Comparison of ENCODE assay signal across 10 cellular contexts in the genomic region with DNA sequence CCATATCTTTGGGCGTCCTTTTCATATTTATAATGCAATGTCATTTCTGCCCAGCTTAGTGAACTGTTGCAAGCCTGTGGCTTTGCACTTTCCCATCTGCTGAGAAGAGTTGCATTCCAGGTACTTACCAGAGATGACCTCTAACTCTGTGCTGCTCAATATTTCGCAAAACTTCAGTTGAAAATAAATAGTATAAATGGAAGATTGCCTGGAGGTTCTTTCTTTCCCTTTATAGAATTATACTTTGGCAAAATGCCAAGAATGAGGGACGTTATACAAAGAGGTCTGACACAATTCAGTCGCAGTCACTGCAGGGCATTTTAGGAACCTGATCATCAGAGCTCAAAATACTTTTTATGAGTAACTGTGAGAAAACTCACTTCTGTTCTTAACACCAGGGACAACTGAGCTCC. TPM values are rescaled to one million over a fixed set of nuclear protein-coding genes. Genes with fewer than 3 reads are reported as not detected.
DNase-seq lines count a peak whose midpoint lies in the region; ATAC-seq and TF ChIP-seq lines count a peak whose summit lies in the region.
"Had no signal": no experiment of that assay in that cellular context is flagged by ENCODE, and none has a peak within 500 bp of the region (broad histone marks: within the 10 kb centered on the region; RNA-seq: fewer than 3 reads in every experiment).

No MANE protein-coding gene starts in this region.

- no peak for TF ChIP-seq CTCF in mesothelial cell of epicardium (IDR thresholded peaks at IDR 0.05; ENCODE audit: unreplicated experiment)

- H3K27me3 Mint-ChIP-seq in mesothelial cell of epicardium (ENCODE audit: low read depth) = no peaks in the 10 kb centered on the region

- peaks cover 29% of the 10 kb centered on the region for H3K4me1 Mint-ChIP-seq in mesothelial cell of epicardium
- H3K4me1 Mint-ChIP-seq: activated naive CD4-positive, alpha-beta T cell treated with anti-CD3 and anti-CD28 coated beads, Interleukin-2, amount 10 ng/mL, durations not matched to agents 7 days and 5 days had no signal

- in situ Hi-C loops in G401 (cut with HindIII; ENCODE audit: low sequenced_read_pairs) = no loop called here

- ATAC-seq in HG03060 (IDR thresholded peaks at IDR 0.05; ENCODE audit: low read depth, unreplicated experiment) (peak; percentile 67), GM21447 (IDR thresholded peaks at IDR 0.05; ENCODE audit: unreplicated experiment) (no peak)

- peak overlapping the region; percentile 75 for H3K27ac Mint-ChIP-seq in mesothelial cell of epicardium
- H3K27ac Mint-ChIP-seq: activated naive CD4-positive, alpha-beta T cell treated with anti-CD3 and anti-CD28 coated beads, Interleukin-2, amount 10 ng/mL, durations not matched to agents 7 days and 5 days; T-helper 1 cell treated with Interleukin-12 subunit alpha and Interleukin-12 subunit beta and Interleukin-4 antibody, amounts not matched to agents 30 μg/mL and 1 μg/mL, for 36 hours had no signal

- peaks cover 9% of the 10 kb centered on the region for H3K9me3 Mint-ChIP-seq in mesothelial cell of epicardium
- H3K9me3 Mint-ChIP-seq: activated naive CD4-positive, alpha-beta T cell treated with anti-CD3 and anti-CD28 coated beads, Interleukin-2, amount 10 ng/mL, durations not matched to agents 7 days and 5 days; T-helper 1 cell treated with Interleukin-12 subunit alpha and Interleukin-12 subunit beta and Interleukin-4 antibody, amounts not matched to agents 30 μg/mL and 1 μg/mL, for 36 hours had no signal

- no peak overlapping the region for H3K4me3 Mint-ChIP-seq in mesothelial cell of epicardium
- H3K4me3 Mint-ChIP-seq: activated naive CD4-positive, alpha-beta T cell treated with anti-CD3 and anti-CD28 coated beads, Interleukin-2, amount 10 ng/mL, durations not matched to agents 7 days and 5 days; T-helper 1 cell treated with Interleukin-12 subunit alpha and Interleukin-12 subunit beta and Interleukin-4 antibody, amounts not matched to agents 30 μg/mL and 1 μg/mL, for 36 hours had no signal

- no peaks in the 10 kb centered on the region for H3K36me3 Mint-ChIP-seq in mesothelial cell of epicardium
- H3K36me3 Mint-ChIP-seq: activated naive CD4-positive, alpha-beta T cell treated with anti-CD3 and anti-CD28 coated beads, Interleukin-2, amount 10 ng/mL, durations not matched to agents 7 days and 5 days had no signal

- peak; percentile 45 for DNase-seq in NCI-H2196 (lab: John Stamatoyannopoulos, UW; ENCODE audit: unreplicated experiment)
- DNase-seq in NCI-H2196 treated with DMSO at 0.1 percent for 48 hours (lab: John Stamatoyannopoulos, UW; ENCODE audit: unreplicated experiment) = no peak
- DNase-seq in NCI-H774 (lab: John Stamatoyannopoulos, UW) = peak; percentile 11
- no peak for DNase-seq in mesothelial cell of epicardium (ENCODE audit: low spot score in 2 of 2, unreplicated experiment in 2 of 2)
- no peak for DNase-seq in G401 (ENCODE audit: low spot score)
- no peak for DNase-seq in GDM1 (lab: John Stamatoyannopoulos, UW)
- DNase-seq: activated naive CD4-positive, alpha-beta T cell treated with anti-CD3 and anti-CD28 coated beads, Interleukin-2, amount 10 ng/mL, durations not matched to agents 7 days and 5 days had no signal

RNA-seq across cellular contexts. Expression of gene VLDLR, which starts 18.9 kb away (rescaled TPM):
- 47.8 to 50.0 TPM (median 49.6 TPM) in 3 replicates for total RNA-seq in mesothelial cell of epicardium
- total RNA-seq in G401 (2014; rRNA removed; shearing (Covaris generic)) = not detected in 2 replicates

Comparison
In these comparisons a context has a peak if more than half of its experiments do, and no peak if none do; other contexts are left out.
1. DNase-seq: peak in NCI-H2196 (single experiment) and NCI-H774 (single experiment); none in NCI-H2196 treated with DMSO at 0.1 percent for 48 hours (single experiment), mesothelial cell of epicardium (0 of 2), G401 (single experiment) and GDM1 (single experiment).
2. RNA of gene VLDLR, which starts 18.9 kb away (total RNA-seq): 47.8 to 50.0 TPM in mesothelial cell of epicardium; not detected in G401; every median in the first group is over 10 times any median in the second.